Comparison of ENCODE assay signal across 1 cellular context in the genomic region with DNA sequence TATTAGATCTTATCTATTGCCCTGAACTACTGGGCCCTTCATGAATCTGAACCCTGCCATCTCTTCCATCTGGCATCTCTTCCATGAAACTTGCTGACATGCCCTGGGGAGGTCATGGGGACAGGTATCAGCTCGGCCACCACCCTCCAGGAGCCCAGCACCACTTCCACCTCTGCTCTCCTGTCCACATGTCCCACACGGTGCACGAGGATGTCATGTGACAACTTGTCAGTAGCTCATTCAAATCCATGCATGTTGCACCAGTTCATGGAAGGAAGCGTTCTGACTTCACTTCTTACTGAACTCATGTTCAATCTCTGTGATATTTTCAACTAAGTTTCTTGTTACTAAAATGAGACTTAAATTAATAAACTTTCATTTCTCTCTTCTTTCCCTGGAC.
TF ChIP-seq lines count a peak whose summit lies in the region.

No MANE protein-coding gene starts in this region.

TF ChIP-seq in WTC11, 78 proteins besides CTCF, POLR2A, EP300 and RAD21 (continued from another document):
- TF ChIP-seq, protein P1, sequence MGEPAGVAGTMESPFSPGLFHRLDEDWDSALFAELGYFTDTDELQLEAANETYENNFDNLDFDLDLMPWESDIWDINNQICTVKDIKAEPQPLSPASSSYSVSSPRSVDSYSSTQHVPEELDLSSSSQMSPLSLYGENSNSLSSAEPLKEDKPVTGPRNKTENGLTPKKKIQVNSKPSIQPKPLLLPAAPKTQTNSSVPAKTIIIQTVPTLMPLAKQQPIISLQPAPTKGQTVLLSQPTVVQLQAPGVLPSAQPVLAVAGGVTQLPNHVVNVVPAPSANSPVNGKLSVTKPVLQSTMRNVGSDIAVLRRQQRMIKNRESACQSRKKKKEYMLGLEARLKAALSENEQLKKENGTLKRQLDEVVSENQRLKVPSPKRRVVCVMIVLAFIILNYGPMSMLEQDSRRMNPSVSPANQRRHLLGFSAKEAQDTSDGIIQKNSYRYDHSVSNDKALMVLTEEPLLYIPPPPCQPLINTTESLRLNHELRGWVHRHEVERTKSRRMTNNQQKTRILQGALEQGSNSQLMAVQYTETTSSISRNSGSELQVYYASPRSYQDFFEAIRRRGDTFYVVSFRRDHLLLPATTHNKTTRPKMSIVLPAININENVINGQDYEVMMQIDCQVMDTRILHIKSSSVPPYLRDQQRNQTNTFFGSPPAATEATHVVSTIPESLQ (CRISPR knock-in tag; IDR thresholded peaks at IDR 0.05), result no peak
- no peak for TF ChIP-seq RORB (CRISPR knock-in tag; IDR thresholded peaks at IDR 0.05)
- TF ChIP-seq, protein P2, sequence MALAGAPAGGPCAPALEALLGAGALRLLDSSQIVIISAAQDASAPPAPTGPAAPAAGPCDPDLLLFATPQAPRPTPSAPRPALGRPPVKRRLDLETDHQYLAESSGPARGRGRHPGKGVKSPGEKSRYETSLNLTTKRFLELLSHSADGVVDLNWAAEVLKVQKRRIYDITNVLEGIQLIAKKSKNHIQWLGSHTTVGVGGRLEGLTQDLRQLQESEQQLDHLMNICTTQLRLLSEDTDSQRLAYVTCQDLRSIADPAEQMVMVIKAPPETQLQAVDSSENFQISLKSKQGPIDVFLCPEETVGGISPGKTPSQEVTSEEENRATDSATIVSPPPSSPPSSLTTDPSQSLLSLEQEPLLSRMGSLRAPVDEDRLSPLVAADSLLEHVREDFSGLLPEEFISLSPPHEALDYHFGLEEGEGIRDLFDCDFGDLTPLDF (CRISPR knock-in tag; IDR thresholded peaks at IDR 0.05), result no peak
- TF ChIP-seq ELF4 (CRISPR knock-in tag; IDR thresholded peaks at IDR 0.05; ENCODE audit: low read depth), result no peak
- TF ChIP-seq, protein P3, sequence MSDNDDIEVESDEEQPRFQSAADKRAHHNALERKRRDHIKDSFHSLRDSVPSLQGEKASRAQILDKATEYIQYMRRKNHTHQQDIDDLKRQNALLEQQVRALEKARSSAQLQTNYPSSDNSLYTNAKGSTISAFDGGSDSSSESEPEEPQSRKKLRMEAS (CRISPR knock-in tag; IDR thresholded peaks at IDR 0.05), result no peak
- no peak for TF ChIP-seq ZNF121 (CRISPR knock-in tag; IDR thresholded peaks at IDR 0.05)
- TF ChIP-seq, protein P4, sequence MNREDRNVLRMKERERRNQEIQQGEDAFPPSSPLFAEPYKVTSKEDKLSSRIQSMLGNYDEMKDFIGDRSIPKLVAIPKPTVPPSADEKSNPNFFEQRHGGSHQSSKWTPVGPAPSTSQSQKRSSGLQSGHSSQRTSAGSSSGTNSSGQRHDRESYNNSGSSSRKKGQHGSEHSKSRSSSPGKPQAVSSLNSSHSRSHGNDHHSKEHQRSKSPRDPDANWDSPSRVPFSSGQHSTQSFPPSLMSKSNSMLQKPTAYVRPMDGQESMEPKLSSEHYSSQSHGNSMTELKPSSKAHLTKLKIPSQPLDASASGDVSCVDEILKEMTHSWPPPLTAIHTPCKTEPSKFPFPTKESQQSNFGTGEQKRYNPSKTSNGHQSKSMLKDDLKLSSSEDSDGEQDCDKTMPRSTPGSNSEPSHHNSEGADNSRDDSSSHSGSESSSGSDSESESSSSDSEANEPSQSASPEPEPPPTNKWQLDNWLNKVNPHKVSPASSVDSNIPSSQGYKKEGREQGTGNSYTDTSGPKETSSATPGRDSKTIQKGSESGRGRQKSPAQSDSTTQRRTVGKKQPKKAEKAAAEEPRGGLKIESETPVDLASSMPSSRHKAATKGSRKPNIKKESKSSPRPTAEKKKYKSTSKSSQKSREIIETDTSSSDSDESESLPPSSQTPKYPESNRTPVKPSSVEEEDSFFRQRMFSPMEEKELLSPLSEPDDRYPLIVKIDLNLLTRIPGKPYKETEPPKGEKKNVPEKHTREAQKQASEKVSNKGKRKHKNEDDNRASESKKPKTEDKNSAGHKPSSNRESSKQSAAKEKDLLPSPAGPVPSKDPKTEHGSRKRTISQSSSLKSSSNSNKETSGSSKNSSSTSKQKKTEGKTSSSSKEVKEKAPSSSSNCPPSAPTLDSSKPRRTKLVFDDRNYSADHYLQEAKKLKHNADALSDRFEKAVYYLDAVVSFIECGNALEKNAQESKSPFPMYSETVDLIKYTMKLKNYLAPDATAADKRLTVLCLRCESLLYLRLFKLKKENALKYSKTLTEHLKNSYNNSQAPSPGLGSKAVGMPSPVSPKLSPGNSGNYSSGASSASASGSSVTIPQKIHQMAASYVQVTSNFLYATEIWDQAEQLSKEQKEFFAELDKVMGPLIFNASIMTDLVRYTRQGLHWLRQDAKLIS (CRISPR knock-in tag; IDR thresholded peaks at IDR 0.05; ENCODE audit: borderline replicate concordance), result no peak
- TF ChIP-seq, protein P5, sequence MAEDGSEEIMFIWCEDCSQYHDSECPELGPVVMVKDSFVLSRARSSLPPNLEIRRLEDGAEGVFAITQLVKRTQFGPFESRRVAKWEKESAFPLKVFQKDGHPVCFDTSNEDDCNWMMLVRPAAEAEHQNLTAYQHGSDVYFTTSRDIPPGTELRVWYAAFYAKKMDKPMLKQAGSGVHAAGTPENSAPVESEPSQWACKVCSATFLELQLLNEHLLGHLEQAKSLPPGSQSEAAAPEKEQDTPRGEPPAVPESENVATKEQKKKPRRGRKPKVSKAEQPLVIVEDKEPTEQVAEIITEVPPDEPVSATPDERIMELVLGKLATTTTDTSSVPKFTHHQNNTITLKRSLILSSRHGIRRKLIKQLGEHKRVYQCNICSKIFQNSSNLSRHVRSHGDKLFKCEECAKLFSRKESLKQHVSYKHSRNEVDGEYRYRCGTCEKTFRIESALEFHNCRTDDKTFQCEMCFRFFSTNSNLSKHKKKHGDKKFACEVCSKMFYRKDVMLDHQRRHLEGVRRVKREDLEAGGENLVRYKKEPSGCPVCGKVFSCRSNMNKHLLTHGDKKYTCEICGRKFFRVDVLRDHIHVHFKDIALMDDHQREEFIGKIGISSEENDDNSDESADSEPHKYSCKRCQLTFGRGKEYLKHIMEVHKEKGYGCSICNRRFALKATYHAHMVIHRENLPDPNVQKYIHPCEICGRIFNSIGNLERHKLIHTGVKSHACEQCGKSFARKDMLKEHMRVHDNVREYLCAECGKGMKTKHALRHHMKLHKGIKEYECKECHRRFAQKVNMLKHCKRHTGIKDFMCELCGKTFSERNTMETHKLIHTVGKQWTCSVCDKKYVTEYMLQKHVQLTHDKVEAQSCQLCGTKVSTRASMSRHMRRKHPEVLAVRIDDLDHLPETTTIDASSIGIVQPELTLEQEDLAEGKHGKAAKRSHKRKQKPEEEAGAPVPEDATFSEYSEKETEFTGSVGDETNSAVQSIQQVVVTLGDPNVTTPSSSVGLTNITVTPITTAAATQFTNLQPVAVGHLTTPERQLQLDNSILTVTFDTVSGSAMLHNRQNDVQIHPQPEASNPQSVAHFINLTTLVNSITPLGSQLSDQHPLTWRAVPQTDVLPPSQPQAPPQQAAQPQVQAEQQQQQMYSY (CRISPR knock-in tag; IDR thresholded peaks at IDR 0.05), result no peak
- TF ChIP-seq HMGA2 (CRISPR knock-in tag; IDR thresholded peaks at IDR 0.05), result no peak
- TF ChIP-seq ZNF671 (CRISPR knock-in tag; IDR thresholded peaks at IDR 0.05), result no peak
- TF ChIP-seq, protein P6, sequence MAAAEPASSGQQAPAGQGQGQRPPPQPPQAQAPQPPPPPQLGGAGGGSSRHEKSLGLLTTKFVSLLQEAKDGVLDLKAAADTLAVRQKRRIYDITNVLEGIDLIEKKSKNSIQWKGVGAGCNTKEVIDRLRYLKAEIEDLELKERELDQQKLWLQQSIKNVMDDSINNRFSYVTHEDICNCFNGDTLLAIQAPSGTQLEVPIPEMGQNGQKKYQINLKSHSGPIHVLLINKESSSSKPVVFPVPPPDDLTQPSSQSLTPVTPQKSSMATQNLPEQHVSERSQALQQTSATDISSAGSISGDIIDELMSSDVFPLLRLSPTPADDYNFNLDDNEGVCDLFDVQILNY (CRISPR knock-in tag; IDR thresholded peaks at IDR 0.05), result no peak
TF ChIP-seq in WTC11: peak in this region for 0.
